Comparison of ENCODE assay signal across 1 cellular context in the genomic region with DNA sequence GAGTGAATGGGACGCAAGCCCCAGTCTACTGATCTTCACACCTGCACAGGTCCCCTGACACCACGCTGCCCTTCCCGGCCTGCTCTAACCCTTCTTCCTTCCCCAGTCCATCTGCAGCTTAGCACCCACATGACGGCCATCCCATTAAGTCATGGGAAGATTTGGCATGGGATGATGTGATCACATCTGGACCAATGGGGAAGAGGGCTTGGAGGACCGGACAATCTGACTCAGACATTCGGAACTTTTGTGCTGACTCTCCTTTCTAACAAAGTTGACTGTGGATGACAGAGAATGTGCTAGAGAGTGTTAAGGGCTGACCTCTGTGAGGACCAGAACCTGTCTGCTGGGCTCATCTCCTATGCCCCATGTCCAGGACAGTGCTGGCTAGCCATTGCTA.
TF ChIP-seq lines count a peak whose summit lies in the region.

No MANE protein-coding gene starts in this region.

TF ChIP-seq in H1, 55 proteins besides CTCF, POLR2A, EP300 and RAD21:
- TF ChIP-seq, protein P1, sequence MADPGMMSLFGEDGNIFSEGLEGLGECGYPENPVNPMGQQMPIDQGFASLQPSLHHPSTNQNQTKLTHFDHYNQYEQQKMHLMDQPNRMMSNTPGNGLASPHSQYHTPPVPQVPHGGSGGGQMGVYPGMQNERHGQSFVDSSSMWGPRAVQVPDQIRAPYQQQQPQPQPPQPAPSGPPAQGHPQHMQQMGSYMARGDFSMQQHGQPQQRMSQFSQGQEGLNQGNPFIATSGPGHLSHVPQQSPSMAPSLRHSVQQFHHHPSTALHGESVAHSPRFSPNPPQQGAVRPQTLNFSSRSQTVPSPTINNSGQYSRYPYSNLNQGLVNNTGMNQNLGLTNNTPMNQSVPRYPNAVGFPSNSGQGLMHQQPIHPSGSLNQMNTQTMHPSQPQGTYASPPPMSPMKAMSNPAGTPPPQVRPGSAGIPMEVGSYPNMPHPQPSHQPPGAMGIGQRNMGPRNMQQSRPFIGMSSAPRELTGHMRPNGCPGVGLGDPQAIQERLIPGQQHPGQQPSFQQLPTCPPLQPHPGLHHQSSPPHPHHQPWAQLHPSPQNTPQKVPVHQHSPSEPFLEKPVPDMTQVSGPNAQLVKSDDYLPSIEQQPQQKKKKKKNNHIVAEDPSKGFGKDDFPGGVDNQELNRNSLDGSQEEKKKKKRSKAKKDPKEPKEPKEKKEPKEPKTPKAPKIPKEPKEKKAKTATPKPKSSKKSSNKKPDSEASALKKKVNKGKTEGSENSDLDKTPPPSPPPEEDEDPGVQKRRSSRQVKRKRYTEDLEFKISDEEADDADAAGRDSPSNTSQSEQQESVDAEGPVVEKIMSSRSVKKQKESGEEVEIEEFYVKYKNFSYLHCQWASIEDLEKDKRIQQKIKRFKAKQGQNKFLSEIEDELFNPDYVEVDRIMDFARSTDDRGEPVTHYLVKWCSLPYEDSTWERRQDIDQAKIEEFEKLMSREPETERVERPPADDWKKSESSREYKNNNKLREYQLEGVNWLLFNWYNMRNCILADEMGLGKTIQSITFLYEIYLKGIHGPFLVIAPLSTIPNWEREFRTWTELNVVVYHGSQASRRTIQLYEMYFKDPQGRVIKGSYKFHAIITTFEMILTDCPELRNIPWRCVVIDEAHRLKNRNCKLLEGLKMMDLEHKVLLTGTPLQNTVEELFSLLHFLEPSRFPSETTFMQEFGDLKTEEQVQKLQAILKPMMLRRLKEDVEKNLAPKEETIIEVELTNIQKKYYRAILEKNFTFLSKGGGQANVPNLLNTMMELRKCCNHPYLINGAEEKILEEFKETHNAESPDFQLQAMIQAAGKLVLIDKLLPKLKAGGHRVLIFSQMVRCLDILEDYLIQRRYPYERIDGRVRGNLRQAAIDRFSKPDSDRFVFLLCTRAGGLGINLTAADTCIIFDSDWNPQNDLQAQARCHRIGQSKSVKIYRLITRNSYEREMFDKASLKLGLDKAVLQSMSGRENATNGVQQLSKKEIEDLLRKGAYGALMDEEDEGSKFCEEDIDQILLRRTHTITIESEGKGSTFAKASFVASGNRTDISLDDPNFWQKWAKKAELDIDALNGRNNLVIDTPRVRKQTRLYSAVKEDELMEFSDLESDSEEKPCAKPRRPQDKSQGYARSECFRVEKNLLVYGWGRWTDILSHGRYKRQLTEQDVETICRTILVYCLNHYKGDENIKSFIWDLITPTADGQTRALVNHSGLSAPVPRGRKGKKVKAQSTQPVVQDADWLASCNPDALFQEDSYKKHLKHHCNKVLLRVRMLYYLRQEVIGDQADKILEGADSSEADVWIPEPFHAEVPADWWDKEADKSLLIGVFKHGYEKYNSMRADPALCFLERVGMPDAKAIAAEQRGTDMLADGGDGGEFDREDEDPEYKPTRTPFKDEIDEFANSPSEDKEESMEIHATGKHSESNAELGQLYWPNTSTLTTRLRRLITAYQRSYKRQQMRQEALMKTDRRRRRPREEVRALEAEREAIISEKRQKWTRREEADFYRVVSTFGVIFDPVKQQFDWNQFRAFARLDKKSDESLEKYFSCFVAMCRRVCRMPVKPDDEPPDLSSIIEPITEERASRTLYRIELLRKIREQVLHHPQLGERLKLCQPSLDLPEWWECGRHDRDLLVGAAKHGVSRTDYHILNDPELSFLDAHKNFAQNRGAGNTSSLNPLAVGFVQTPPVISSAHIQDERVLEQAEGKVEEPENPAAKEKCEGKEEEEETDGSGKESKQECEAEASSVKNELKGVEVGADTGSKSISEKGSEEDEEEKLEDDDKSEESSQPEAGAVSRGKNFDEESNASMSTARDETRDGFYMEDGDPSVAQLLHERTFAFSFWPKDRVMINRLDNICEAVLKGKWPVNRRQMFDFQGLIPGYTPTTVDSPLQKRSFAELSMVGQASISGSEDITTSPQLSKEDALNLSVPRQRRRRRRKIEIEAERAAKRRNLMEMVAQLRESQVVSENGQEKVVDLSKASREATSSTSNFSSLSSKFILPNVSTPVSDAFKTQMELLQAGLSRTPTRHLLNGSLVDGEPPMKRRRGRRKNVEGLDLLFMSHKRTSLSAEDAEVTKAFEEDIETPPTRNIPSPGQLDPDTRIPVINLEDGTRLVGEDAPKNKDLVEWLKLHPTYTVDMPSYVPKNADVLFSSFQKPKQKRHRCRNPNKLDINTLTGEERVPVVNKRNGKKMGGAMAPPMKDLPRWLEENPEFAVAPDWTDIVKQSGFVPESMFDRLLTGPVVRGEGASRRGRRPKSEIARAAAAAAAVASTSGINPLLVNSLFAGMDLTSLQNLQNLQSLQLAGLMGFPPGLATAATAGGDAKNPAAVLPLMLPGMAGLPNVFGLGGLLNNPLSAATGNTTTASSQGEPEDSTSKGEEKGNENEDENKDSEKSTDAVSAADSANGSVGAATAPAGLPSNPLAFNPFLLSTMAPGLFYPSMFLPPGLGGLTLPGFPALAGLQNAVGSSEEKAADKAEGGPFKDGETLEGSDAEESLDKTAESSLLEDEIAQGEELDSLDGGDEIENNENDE (IDR thresholded peaks at IDR 0.05; ENCODE audit: insufficient replicate concordance, low read length) = no peak
- no peak for TF ChIP-seq SIN3A (conservative IDR thresholded peaks at IDR 0.05 in 1 of 2, IDR thresholded peaks at IDR 0.05 in 1 of 2; ENCODE audit: low read depth in 1 of 2, low read length in 2 of 2)
- TF ChIP-seq SRF (IDR thresholded peaks at IDR 0.05; ENCODE audit: low read depth, low read length) = no peak
- TF ChIP-seq USF2 (IDR thresholded peaks at IDR 0.05; ENCODE audit: low read length) = no peak
- no peak for TF ChIP-seq KDM5A (IDR thresholded peaks at IDR 0.05; ENCODE audit: low read length)
- no peak for TF ChIP-seq SAP30 (IDR thresholded peaks at IDR 0.05; ENCODE audit: insufficient read depth, insufficient replicate concordance, low read length)
- no peak for TF ChIP-seq GTF2F1 (IDR thresholded peaks at IDR 0.05; ENCODE audit: borderline replicate concordance, low read depth, low read length)
- no peak for TF ChIP-seq SUZ12 (IDR thresholded peaks at IDR 0.05; ENCODE audit: low read length)
- no peak for TF ChIP-seq KDM1A (IDR thresholded peaks at IDR 0.05; ENCODE audit: borderline replicate concordance, low read length)
- no peak for TF ChIP-seq CREB1 (IDR thresholded peaks at IDR 0.05)
